Comparison of ENCODE assay signal across 3 cellular contexts in the genomic region with DNA sequence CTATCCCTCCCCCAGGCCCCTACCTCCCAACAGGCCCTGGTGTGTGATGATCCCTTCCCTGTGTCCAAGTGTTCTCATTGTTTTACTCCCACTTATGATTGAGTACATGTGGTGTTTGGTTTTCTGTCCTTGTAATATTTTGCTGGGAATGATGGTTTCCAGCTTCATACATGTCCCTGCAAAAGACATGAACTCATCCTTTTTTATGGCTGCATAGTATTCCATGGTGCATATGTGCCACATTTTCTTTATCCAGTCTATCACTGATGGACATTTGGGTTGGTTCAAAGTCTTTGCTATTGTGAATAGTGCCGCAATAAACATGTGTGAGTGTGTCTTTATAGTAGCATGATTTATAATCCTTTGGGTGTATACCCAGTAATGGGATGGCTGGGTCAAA.
A peak's percentile ranks its signal among the peaks of the same experiment; 100 is the strongest.
DNase-seq lines count a peak whose midpoint lies in the region; ATAC-seq, FAIRE-seq and TF ChIP-seq lines count a peak whose summit lies in the region.
"Not testable (repeated sequence)": the region's sequence is repeated elsewhere in the genome, so short reads cannot be mapped to it uniquely, and the experiment has no call there.

No MANE protein-coding gene starts in this region.

- intact Hi-C loops in K562 (cut with micrococcal nuclease); endothelial cell of umbilical vein (cut with micrococcal nuclease): not testable (repeated sequence)

- POLR2A ChIA-PET in HEK293 (lab: Yijun Ruan, JAX); K562 (lab: Yijun Ruan, JAX); endothelial cell of umbilical vein (lab: Charles Lee): not testable (repeated sequence)

- TF ChIP-seq EP300 in K562 (IDR thresholded peaks at IDR 0.05; ENCODE audit: low read length) = not testable (repeated sequence)

- not testable (repeated sequence) for H4K20me1 ChIP-seq in K562 (replicated peaks; ENCODE audit: control insufficient read depth, insufficient read depth, low read length); endothelial cell of umbilical vein (replicated peaks; ENCODE audit: control insufficient read depth, extremely low read depth, insufficient read depth, low read length)

- dilution Hi-C loops in endothelial cell of umbilical vein (cut with MboI; ENCODE audit: extremely low pct_ligation_motif_present, low sequenced_read_pairs) = not testable (repeated sequence)

- H3K9ac ChIP-seq in K562 (ENCODE audit: insufficient read depth in 1 of 2, low read depth in 2 of 2, low read length in 2 of 2); endothelial cell of umbilical vein (replicated peaks; ENCODE audit: extremely low read depth, insufficient read depth, low read length): not testable (repeated sequence)

- in situ Hi-C loops in K562 (cut with MboI) = not testable (repeated sequence)

- not testable (repeated sequence) for H3K9me1 ChIP-seq in K562 (ENCODE audit: control insufficient read depth, insufficient read depth, low read length); endothelial cell of umbilical vein (replicated peaks; ENCODE audit: control insufficient read depth, extremely low read depth, insufficient read depth, low read length)

- FAIRE-seq in K562 (lab: Jason Lieb, UNC) = not testable (repeated sequence)
- peak; percentile 64 for FAIRE-seq in endothelial cell of umbilical vein (lab: Jason Lieb, UNC)

- H3K4me2 ChIP-seq in K562 (ENCODE audit: insufficient read depth, low read length); endothelial cell of umbilical vein (ENCODE audit: insufficient read depth, low read length): not testable (repeated sequence)

- H3K9me3 ChIP-seq in HEK293 (ENCODE audit: control insufficient read depth, insufficient read depth, low read depth, low read length); K562 (replicated peaks; ENCODE audit: control insufficient read depth, insufficient read depth, low read depth, low read length); endothelial cell of umbilical vein (replicated peaks; ENCODE audit: control insufficient read depth, insufficient read depth, low read length): not testable (repeated sequence)

- not testable (repeated sequence) for H3K79me2 ChIP-seq in K562 (ENCODE audit: control insufficient read depth, insufficient read depth, low read length); endothelial cell of umbilical vein (ENCODE audit: control insufficient read depth, insufficient read depth, low read length)

- not testable (repeated sequence) for H2AFZ ChIP-seq in K562 (ENCODE audit: low read depth, low read length); endothelial cell of umbilical vein (ENCODE audit: low read depth, low read length)

- CTCF ChIA-PET in HEK293 (lab: Yijun Ruan, JAX); K562 (lab: Yijun Ruan, JAX; ENCODE audit: low intra/inter-chr PET ratio); endothelial cell of umbilical vein (lab: Charles Lee): not testable (repeated sequence)

- TF ChIP-seq POLR2A in K562 (conservative IDR thresholded peaks at IDR 0.05); endothelial cell of umbilical vein (IDR thresholded peaks at IDR 0.05; ENCODE audit: low read depth, low read length): not testable (repeated sequence)

- not testable (repeated sequence) for DNase-seq in K562 (ENCODE audit: extremely low read depth in 1 of 4, low spot score in 3 of 4); endothelial cell of umbilical vein (ENCODE audit: low read depth, low spot score)

- not testable (repeated sequence) for ATAC-seq in K562

- H3K4me3 ChIP-seq in HEK293 (ENCODE audit: low read depth, low read length); K562; endothelial cell of umbilical vein (replicated peaks in 1 of 3; ENCODE audit: insufficient read depth in 1 of 3, low read depth in 1 of 3, low read length in 3 of 3): not testable (repeated sequence)

- 44% methylated on average over 1 of the region's 1 CpG for WGBS in K562 (ENCODE audit: insufficient coverage, low coverage, missing lambda C conversion rate)

- not testable (repeated sequence) for H3K27me3 ChIP-seq in K562 (ENCODE audit: control insufficient read depth in 2 of 2, insufficient read depth in 2 of 2, low read length in 2 of 2); endothelial cell of umbilical vein (ENCODE audit: control insufficient read depth in 2 of 2, insufficient read depth in 2 of 2, low read length in 2 of 2)

- not testable (repeated sequence) for TF ChIP-seq RAD21 in K562 (CRISPR knock-in tag; conservative IDR thresholded peaks at IDR 0.05 in 1 of 2, IDR thresholded peaks at IDR 0.05 in 1 of 2)

- not testable (repeated sequence) for H3K4me1 ChIP-seq in HEK293 (ENCODE audit: control insufficient read depth, insufficient read depth, low read length); K562 (replicated peaks in 1 of 2; ENCODE audit: control insufficient read depth in 2 of 2, insufficient read depth in 2 of 2, low read length in 2 of 2); endothelial cell of umbilical vein (ENCODE audit: control insufficient read depth, extremely low read depth, insufficient read depth, low read length)

- not testable (repeated sequence) for H3K36me3 ChIP-seq in HEK293 (ENCODE audit: control insufficient read depth in 2 of 2, insufficient read depth in 1 of 2, low read length in 2 of 2); K562 (ENCODE audit: control insufficient read depth, insufficient read depth, low read length); endothelial cell of umbilical vein (ENCODE audit: control insufficient read depth in 2 of 2, extremely low read depth in 1 of 2, insufficient read depth in 2 of 2, low read length in 2 of 2)

- BruUV-seq in K562 (replicated peaks; lab: Mats Ljungman, UMichigan); endothelial cell of umbilical vein (replicated peaks; lab: Mats Ljungman, UMichigan): not testable (repeated sequence)

- TF ChIP-seq CTCF in HEK293 (tag by site-specific recombination; IDR thresholded peaks at IDR 0.05); K562 (IDR thresholded peaks at IDR 0.05 in 2 of 3, conservative IDR thresholded peaks at IDR 0.05 in 1 of 3; ENCODE audit: insufficient read depth in 2 of 3, low read depth in 1 of 3, low read length in 3 of 3); endothelial cell of umbilical vein (IDR thresholded peaks at IDR 0.05; ENCODE audit: extremely low read depth in 1 of 2, insufficient read depth in 1 of 2, low read depth in 1 of 2, low read length in 2 of 2): not testable (repeated sequence)

- H3K27ac ChIP-seq in HEK293 (ENCODE audit: extremely low read depth, low read depth, low read length); K562 (ENCODE audit: extremely low read depth, low read depth, low read length); endothelial cell of umbilical vein (ENCODE audit: insufficient read depth, low read depth, low read length): not testable (repeated sequence)

TF ChIP-seq in K562, 482 proteins besides CTCF, POLR2A, EP300 and RAD21:
- TF ChIP-seq ZNF146 (CRISPR knock-in tag; IDR thresholded peaks at IDR 0.05; ENCODE audit: unreplicated experiment) (peak; percentile 74), BCOR (IDR thresholded peaks at IDR 0.05) (0 out of 2 replicates have a peak, but pooled peaks have one; percentile 35)
